In the genomic region with DNA sequence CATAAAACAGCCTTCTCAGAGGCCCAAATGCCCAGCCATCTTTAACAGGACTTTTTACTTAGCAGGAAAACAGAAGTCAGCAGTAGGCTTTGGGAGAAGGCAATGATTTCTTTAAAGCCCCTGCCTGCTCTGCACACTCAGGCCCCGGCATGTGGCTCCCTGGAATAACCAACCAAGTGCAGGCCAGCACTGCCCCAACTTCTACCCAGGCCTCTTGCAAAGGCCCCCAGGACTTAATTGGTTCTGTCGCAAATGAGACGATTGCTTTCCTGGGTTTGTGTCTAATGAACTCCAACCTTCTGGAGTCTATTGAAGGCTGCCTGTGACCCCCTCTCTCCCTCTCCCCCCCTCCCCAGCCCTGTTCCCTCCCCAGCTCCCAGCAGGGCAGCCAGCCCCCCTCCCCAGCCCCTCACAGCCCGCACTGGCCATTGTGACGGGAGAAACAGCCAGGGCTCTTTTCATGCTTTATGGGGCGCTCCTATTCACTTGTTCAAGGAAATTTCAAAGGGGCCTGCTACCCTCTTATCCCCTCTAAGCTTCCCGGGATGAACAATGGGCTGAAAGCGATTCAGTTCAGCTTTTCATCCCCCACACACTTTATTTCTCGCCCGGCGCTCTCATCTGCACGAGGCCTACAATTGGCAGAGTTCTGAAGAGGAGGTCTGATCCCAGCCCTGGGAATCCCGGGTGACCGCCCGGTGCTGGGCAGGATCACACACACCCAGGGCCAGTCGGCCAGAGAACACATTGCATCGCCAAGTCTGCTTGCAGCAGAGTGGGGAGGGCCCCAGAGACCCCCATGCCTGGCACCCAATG, we compare ENCODE assay signal across 19 cellular contexts. TPM values are rescaled to one million over a fixed set of nuclear protein-coding genes. Genes with fewer than 3 reads are reported as not detected.
DNase-seq lines count a peak whose midpoint lies in the region; ATAC-seq, FAIRE-seq and TF ChIP-seq lines count a peak whose summit lies in the region.
"Had no signal": no experiment of that assay in that cellular context is flagged by ENCODE, and none has a peak within 500 bp of the region (broad histone marks: within the 10 kb centered on the region; RNA-seq: fewer than 3 reads in every experiment).

No MANE protein-coding gene starts in this region.

- H3K27me3 Mint-ChIP-seq in CD4-positive, alpha-beta T cell = no peaks in the 10 kb centered on the region
- H3K27me3 Mint-ChIP-seq: activated naive CD4-positive, alpha-beta T cell treated with anti-CD3 and anti-CD28 coated beads, Interleukin-2, amount 50 U/mL, for 24 hours had no signal

- H3K4me1 Mint-ChIP-seq in CD4-positive, alpha-beta T cell (ENCODE audit: low read depth) = peaks cover 83% of the 10 kb centered on the region

- TF ChIP-seq CTCF in CD4-positive, alpha-beta T cell (IDR thresholded peaks at IDR 0.05) = no peak
- TF ChIP-seq CTCF in kidney (IDR thresholded peaks at IDR 0.05; ENCODE audit: borderline replicate concordance, extremely low read depth, insufficient read depth) (no peak), psoas muscle (IDR thresholded peaks at IDR 0.05) (no peak)

- H3K9me3 ChIP-seq in CD4-positive, alpha-beta T cell (ENCODE audit: control insufficient read depth, low read length) = no peaks in the 10 kb centered on the region
- H3K9me3 ChIP-seq in kidney (ENCODE audit: control insufficient read depth in 1 of 2, low read length in 2 of 2) = no peaks in the 10 kb centered on the region
- H3K9me3 ChIP-seq in psoas muscle = no peaks in the 10 kb centered on the region
- H3K9me3 ChIP-seq: MG63, SK-N-SH, tibial nerve had no signal

- no peaks in the 10 kb centered on the region for H3K9me3 Mint-ChIP-seq in CD4-positive, alpha-beta T cell
- H3K9me3 Mint-ChIP-seq: activated naive CD4-positive, alpha-beta T cell treated with anti-CD3 and anti-CD28 coated beads, Interleukin-2, amount 50 U/mL, for 24 hours had no signal

- peak overlapping the region; percentile 84 for H3K27ac Mint-ChIP-seq in CD4-positive, alpha-beta T cell

- 79 to 82% (median 81%) methylated on average over 17 of the region's 17 CpGs for WGBS in psoas muscle, 3 donors

- H3K4me3 Mint-ChIP-seq in CD4-positive, alpha-beta T cell = no peak overlapping the region
- H3K4me3 Mint-ChIP-seq: activated naive CD4-positive, alpha-beta T cell treated with anti-CD3 and anti-CD28 coated beads, Interleukin-2, amount 50 U/mL, for 24 hours had no signal

- intact Hi-C loops in CD4-positive, alpha-beta T cell (cut with DNase I, micrococcal nuclease) = no loop called here
- intact Hi-C loops in kidney (cut with DNase I) (no loop called here), psoas muscle (cut with DNase I) (no loop called here)

- FAIRE-seq in kidney (lab: Jason Lieb, UNC) = no peak
- FAIRE-seq: A204.1 had no signal

- H3K36me3 ChIP-seq in kidney (ENCODE audit: control insufficient read depth in 1 of 2, insufficient read depth in 2 of 2, low read length in 2 of 2) = peaks cover 0 to 2% of the 10 kb centered on the region in 2 donors
- peaks cover 0 to 21% of the 10 kb centered on the region in 2 donors for H3K36me3 ChIP-seq in psoas muscle (ENCODE audit: insufficient read depth in 1 of 2, low read depth in 1 of 2)

- H3K4me3 ChIP-seq in kidney (ENCODE audit: low read length in 2 of 2) (no peak overlapping the region), psoas muscle (no peak overlapping the region)
- H3K4me3 ChIP-seq: MG63, tibial nerve had no signal

- no peak for DNase-seq in CD4-positive, alpha-beta T cell
- DNase-seq in kidney (peak; percentile 29), psoas muscle (no peak), globus pallidus (ENCODE audit: low spot score) (no peak), NCI-H1417 treated with DMSO at 0.1 percent for 48 hours (lab: John Stamatoyannopoulos, UW) (no peak)
- no peak for DNase-seq in NK-92 treated with Interleukin-12 subunit alpha and Interleukin-12 subunit beta, amount 100 ng/mL, for 24 hours (lab: John Stamatoyannopoulos, UW)
- DNase-seq: activated CD4-positive, alpha-beta T cell treated with anti-CD3 and anti-CD28 coated beads for 48 hours; DMS53; effector CD4-positive, alpha-beta T cell; MG63; NCI-H187 treated with DMSO at 0.1 percent for 48 hours; PC-3; SK-N-SH; stimulated activated CD4-positive, alpha-beta T cell treated with anti-CD3 and anti-CD28 coated beads, Interleukin-4, amount 100 ng/mL, for 24 hours had no signal

- CTCF ChIA-PET in CD4-positive, alpha-beta T cell (lab: Charles Lee) = no interaction called here

- no peak overlapping the region for H3K9ac ChIP-seq in kidney (ENCODE audit: low read length in 2 of 2)
- H3K9ac ChIP-seq: SK-N-SH had no signal

- H3K36me3 Mint-ChIP-seq in CD4-positive, alpha-beta T cell (ENCODE audit: low read depth) = peaks cover 96% of the 10 kb centered on the region

- H3K27ac ChIP-seq in CD4-positive, alpha-beta T cell (ENCODE audit: low read depth, low read length) = no peak overlapping the region
- H3K27ac ChIP-seq in cingulate gyrus (ENCODE audit: low read depth, low read length) = peak overlapping the region; percentile 61
- no peak overlapping the region for H3K27ac ChIP-seq in kidney (ENCODE audit: low read depth in 2 of 2, low read length in 2 of 2)
- peak overlapping the region; percentile 92 for H3K27ac ChIP-seq in psoas muscle

- no peaks in the 10 kb centered on the region for H3K27me3 ChIP-seq in CD4-positive, alpha-beta T cell (ENCODE audit: control insufficient read depth, insufficient read depth, low read length)
- no peaks in the 10 kb centered on the region for H3K27me3 ChIP-seq in psoas muscle (ENCODE audit: insufficient read depth in 3 of 3, low read length in 2 of 3)
- H3K27me3 ChIP-seq: MG63, tibial nerve had no signal

- POLR2A ChIA-PET in CD4-positive, alpha-beta T cell (lab: Charles Lee) = interaction anchor here (0.9 kb wide), 1 partner anchor 7 kb away, joined by 3 read pairs; no protein-coding TSS in a partner anchor

- ATAC-seq in CD4-positive, alpha-beta T cell (ENCODE audit: poor library complexity) = no peak
- ATAC-seq in psoas muscle = peak in 1 of 4 donors; percentile 22
- no peak for ATAC-seq in HG03354 (IDR thresholded peaks at IDR 0.05; ENCODE audit: poor library complexity, severe bottlenecking, unreplicated experiment)
- ATAC-seq: PC-3 had no signal

- H3K4me1 ChIP-seq in kidney (ENCODE audit: control insufficient read depth in 1 of 2, insufficient read depth in 1 of 2, low read depth in 1 of 2, low read length in 2 of 2) (peaks cover 4 to 7% of the 10 kb centered on the region in 2 donors), psoas muscle (peaks cover 77% of the 10 kb centered on the region)

RNA-seq across cellular contexts. Expression of gene AXIN2, which starts 15.5 kb away (rescaled TPM):
- 10 to 100 TPM; 47.9 to 49.8 TPM for total RNA-seq in CD4-positive, alpha-beta T cell
- total RNA-seq in kidney (14.0 TPM), psoas muscle (10 to 100 TPM in 2 of 4 donors, 1 to 10 TPM in 2; 6.0 to 19.1 (median 10.0) TPM)
- polyA plus RNA-seq in kidney (ENCODE audit: insufficient read depth, low read depth, low replicate concordance) (1.2 TPM), psoas muscle (10 to 100 TPM in 1 of 3 donors, 1 to 10 TPM in 1, under 1 TPM in 1; 0.72 to 10.8 (median 8.0) TPM)

Comparison
In these comparisons a context has a peak if more than half of its experiments do, and no peak if none do; other contexts are left out.
1. H3K27ac ChIP-seq: peak in cingulate gyrus (single experiment) and psoas muscle (single experiment); none in CD4-positive, alpha-beta T cell (single experiment) and kidney (0 of 2).